ENCODE assay signal across 8 cellular contexts in the genomic region with DNA sequence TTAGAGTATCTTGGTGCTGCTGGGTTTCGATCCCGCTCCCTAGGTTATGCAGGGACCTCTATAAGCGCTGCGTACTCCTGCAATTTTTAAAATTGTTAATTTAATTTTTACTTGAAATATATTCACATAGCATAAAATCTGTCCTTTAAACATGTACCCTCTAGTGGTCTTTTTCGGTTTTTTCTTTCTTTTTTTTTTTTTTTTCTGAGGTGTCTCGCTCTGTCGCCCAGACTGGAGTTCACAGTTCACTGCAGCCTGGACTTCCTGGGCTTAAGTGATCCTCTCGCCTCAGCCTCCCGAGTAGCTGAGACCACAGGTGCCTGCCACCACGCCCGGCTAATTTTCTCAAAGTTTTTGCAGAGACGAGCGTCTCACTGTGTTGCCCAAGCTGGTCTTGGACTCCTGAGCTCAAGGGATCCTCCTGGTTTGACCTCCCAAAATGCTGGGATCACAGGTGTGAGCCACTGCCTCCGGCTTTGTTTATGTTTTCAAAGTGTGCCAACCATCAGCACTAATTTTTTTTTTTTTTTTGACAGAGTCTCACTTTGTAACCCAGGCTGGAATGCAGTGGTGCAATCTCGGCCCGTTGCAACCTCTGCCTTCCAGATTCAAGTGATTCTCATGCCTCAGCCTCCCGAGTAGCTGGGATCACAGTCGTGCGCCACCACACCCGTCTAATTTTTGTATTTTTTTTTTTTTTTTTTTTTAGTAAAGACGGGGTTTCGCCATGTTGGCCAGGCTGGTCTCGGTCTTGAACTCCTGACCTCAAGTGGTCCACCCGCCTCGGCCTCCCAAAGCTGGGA. TPM values are rescaled to one million over a fixed set of nuclear protein-coding genes. Genes with fewer than 3 reads are reported as not detected.
A peak's percentile ranks its signal among the peaks of the same experiment; 100 is the strongest.
DNase-seq lines count a peak whose midpoint lies in the region; ATAC-seq and TF ChIP-seq lines count a peak whose summit lies in the region.

No MANE protein-coding gene starts in this region.

- H3K4me3 ChIP-seq in AG10803 (ENCODE audit: low read length) (peak overlapping the region; percentile 71), KMS-11 (IDR thresholded peaks at IDR 0.05; ENCODE audit: insufficient read depth, low read depth, low read length) (no peak overlapping the region)

- H3K4me1 Mint-ChIP-seq in dendritic cell treated with granulocyte-macrophage colony-stimulating factor and Interleukin-4, amounts not matched to agents 40 ng/mL and 50 ng/mL, for 4 days (ENCODE audit: low read depth), result peaks cover 59% of the 10 kb centered on the region
- peaks cover 32 to 68% (median 49%) of the 10 kb centered on the region in 3 donors for H3K4me1 Mint-ChIP-seq in naive B cell

- H3K36me3 ChIP-seq in KMS-11 (ENCODE audit: insufficient read depth), result peaks cover 3% of the 10 kb centered on the region; the same call in 1 of the 2 replicates

- intact Hi-C loops in dendritic cell treated with granulocyte-macrophage colony-stimulating factor and Interleukin-4, amounts not matched to agents 40 ng/mL and 50 ng/mL, for 4 days (cut with micrococcal nuclease), result no loop called here

- H3K4me2 ChIP-seq in KMS-11, result peak overlapping the region; percentile 97

- peak overlapping the region; percentile 0; the same call in 1 of the 2 replicates for H3K9ac ChIP-seq in KMS-11

- H3K9me3 Mint-ChIP-seq in dendritic cell treated with granulocyte-macrophage colony-stimulating factor and Interleukin-4, amounts not matched to agents 40 ng/mL and 50 ng/mL, for 4 days, result no peaks in the 10 kb centered on the region
- peaks cover 0 to 3% (median 0%) of the 10 kb centered on the region in 7 donors for H3K9me3 Mint-ChIP-seq in naive B cell

- peak overlapping the region; percentile 99 for H3K27ac Mint-ChIP-seq in dendritic cell treated with granulocyte-macrophage colony-stimulating factor and Interleukin-4, amounts not matched to agents 40 ng/mL and 50 ng/mL, for 4 days
- H3K27ac Mint-ChIP-seq in naive B cell, result peak overlapping the region; percentile 92 to 99 (median 98)

- H3K4me3 Mint-ChIP-seq in dendritic cell treated with granulocyte-macrophage colony-stimulating factor and Interleukin-4, amounts not matched to agents 40 ng/mL and 50 ng/mL, for 4 days, result peak overlapping the region; percentile 85
- peak overlapping the region; percentile 82 to 97 (median 94) for H3K4me3 Mint-ChIP-seq in naive B cell

- H4K20me1 ChIP-seq in KMS-11 (ENCODE audit: insufficient read depth), result peaks cover 15% of the 10 kb centered on the region; the same call in 1 of the 2 replicates

- peak; percentile 21 for DNase-seq in AG10803 (ENCODE audit: low read depth)
- DNase-seq in naive B cell, result no peak
- no peak for DNase-seq in NCI-H1048 (lab: John Stamatoyannopoulos, UW)
- DNase-seq in NCI-H526 (lab: John Stamatoyannopoulos, UW), result no peak

- H3K4me1 ChIP-seq in KMS-11 (ENCODE audit: low read depth, poor library complexity, severe bottlenecking), result peaks cover 81% of the 10 kb centered on the region

- H2AFZ ChIP-seq in KMS-11 (ENCODE audit: low read depth), result peak overlapping the region; percentile 45; the same call in 1 of the 2 replicates

- H3K27me3 Mint-ChIP-seq in dendritic cell treated with granulocyte-macrophage colony-stimulating factor and Interleukin-4, amounts not matched to agents 40 ng/mL and 50 ng/mL, for 4 days, result no peaks in the 10 kb centered on the region
- no peaks in the 10 kb centered on the region for H3K27me3 Mint-ChIP-seq in naive B cell

- H3K36me3 Mint-ChIP-seq in dendritic cell treated with granulocyte-macrophage colony-stimulating factor and Interleukin-4, amounts not matched to agents 40 ng/mL and 50 ng/mL, for 4 days (ENCODE audit: low read depth), result peaks cover 40% of the 10 kb centered on the region
- H3K36me3 Mint-ChIP-seq in naive B cell, result peaks cover 3 to 6% of the 10 kb centered on the region in 2 donors

- H3K79me2 ChIP-seq in KMS-11 (ENCODE audit: insufficient read depth, low read depth), result peaks cover 43% of the 10 kb centered on the region

- peak; percentile 9 for ATAC-seq in GM21367 (IDR thresholded peaks at IDR 0.05; ENCODE audit: unreplicated experiment)
- peak; percentile 14 to 17 for ATAC-seq in naive B cell (ENCODE audit: low read depth in 2 of 2)
- ATAC-seq in HG03025 (IDR thresholded peaks at IDR 0.05; ENCODE audit: low FRiP score, unreplicated experiment), result no peak

- H3K27me3 ChIP-seq in KMS-11 (ENCODE audit: insufficient read depth, low read depth), result no peaks in the 10 kb centered on the region

- peak; percentile 49 for TF ChIP-seq CTCF in AG10803 (conservative IDR thresholded peaks at IDR 0.05; ENCODE audit: low read length)
- TF ChIP-seq CTCF in KMS-11 (conservative IDR thresholded peaks at IDR 0.05; ENCODE audit: low read depth, low read length), result peak; percentile 83

- peak overlapping the region; percentile 88; the same call in 1 of the 2 replicates for H3K27ac ChIP-seq in KMS-11

RNA-seq across cellular contexts. Expression of a gene that starts 0.6 kb away (rescaled TPM):
- polyA plus RNA-seq in naive B cell (ENCODE audit: low read depth in 6 of 6), result 100 to 1,000 TPM; 217 to 269 (median 220) TPM

RNA-seq across cellular contexts. Expression of a gene that starts 19.2 kb away (rescaled TPM):
- 1 to 10 TPM; 1.4 to 8.0 (median 4.6) TPM for polyA plus RNA-seq in naive B cell (ENCODE audit: low read depth in 6 of 6)

RNA-seq across cellular contexts. Expression of a gene that starts 31.6 kb away (rescaled TPM):
- 10 to 100 TPM; 25.2 to 36.9 (median 31.4) TPM for polyA plus RNA-seq in naive B cell (ENCODE audit: low read depth in 6 of 6)
